Comparison of ENCODE assay signal across 8 cellular contexts in the genomic region with DNA sequence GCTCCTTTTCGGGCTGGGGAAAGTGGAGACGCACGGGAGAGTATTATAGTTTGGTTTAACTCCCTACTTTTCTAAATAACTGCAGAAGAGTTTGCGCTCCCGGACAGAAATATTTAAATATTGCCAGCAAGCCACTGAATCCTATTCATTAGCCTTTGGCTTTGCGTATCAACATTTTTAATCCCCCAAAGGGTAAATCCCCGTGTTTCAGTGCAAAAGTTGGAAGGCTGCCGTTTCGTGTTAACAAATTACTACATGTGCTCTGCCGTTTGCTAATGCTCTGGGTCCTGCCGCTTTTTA. TPM values are rescaled to one million over a fixed set of nuclear protein-coding genes. Genes with fewer than 3 reads are reported as not detected.
DNase-seq lines count a peak whose midpoint lies in the region; ATAC-seq, FAIRE-seq and TF ChIP-seq lines count a peak whose summit lies in the region.

No MANE protein-coding gene starts in this region.

- H3K4me1 Mint-ChIP-seq in central memory CD8-positive, alpha-beta T cell = peaks cover 28% of the 10 kb centered on the region

- no peak for TF ChIP-seq RAD21 in A549 (conservative IDR thresholded peaks at IDR 0.05 in 1 of 2, IDR thresholded peaks at IDR 0.05 in 1 of 2)

- TF ChIP-seq EP300 in A549 (IDR thresholded peaks at IDR 0.05) = no peak

- peaks cover 79% of the 10 kb centered on the region for H3K27me3 ChIP-seq in HUES64 (ENCODE audit: insufficient read depth, low read length)
- H3K27me3 ChIP-seq in muscle layer of duodenum (ENCODE audit: low read depth, low read length) = peaks cover 12% of the 10 kb centered on the region

- H3K9me3 ChIP-seq in A549 (no peaks in the 10 kb centered on the region), HUES64 (ENCODE audit: insufficient read depth, low read depth, low read length) (no peaks in the 10 kb centered on the region), muscle layer of duodenum (ENCODE audit: control insufficient read depth in 1 of 2, low read length in 2 of 2) (no peaks in the 10 kb centered on the region)

- FAIRE-seq in A549 (lab: Jason Lieb, UNC) = no peak

- ATAC-seq in A549 (no peak), GM18867 (IDR thresholded peaks at IDR 0.05; ENCODE audit: unreplicated experiment) (no peak), GM18870 (IDR thresholded peaks at IDR 0.05; ENCODE audit: unreplicated experiment) (no peak)
- ATAC-seq in central memory CD8-positive, alpha-beta T cell (replicated peaks; ENCODE audit: extremely low read depth, poor library complexity, severe bottlenecking) = no peak

- WGBS in A549 (ENCODE audit: missing lambda C conversion rate) = 3% methylated on average over 11 of the region's 11 CpGs
- 0% methylated on average over 9 of the region's 11 CpGs for WGBS in HUES64

- no peaks in the 10 kb centered on the region for H3K9me3 Mint-ChIP-seq in central memory CD8-positive, alpha-beta T cell

- H3K4me3 ChIP-seq in A549 (peak overlapping the region; percentile 60), HUES64 (ENCODE audit: low read length) (peak overlapping the region; percentile 70), muscle layer of duodenum (ENCODE audit: low read depth in 1 of 2, low read length in 2 of 2) (peak overlapping the region; percentile 76 to 98)

- peaks cover 18% of the 10 kb centered on the region for H3K4me1 ChIP-seq in A549
- H3K4me1 ChIP-seq in HUES64 (ENCODE audit: insufficient read depth, low read length) = peaks cover 41% of the 10 kb centered on the region
- peaks cover 6 to 27% of the 10 kb centered on the region in 2 donors for H3K4me1 ChIP-seq in muscle layer of duodenum (ENCODE audit: control insufficient read depth in 1 of 2, insufficient read depth in 2 of 2, low read length in 2 of 2)

- no peak overlapping the region for H3K9ac ChIP-seq in HUES64 (ENCODE audit: low read depth, low read length)

- no peak overlapping the region for H3K27ac Mint-ChIP-seq in central memory CD8-positive, alpha-beta T cell (ENCODE audit: low read depth)

- H3K36me3 ChIP-seq in HUES64 (ENCODE audit: insufficient read depth, low read length) (no peaks in the 10 kb centered on the region), muscle layer of duodenum (ENCODE audit: control insufficient read depth in 1 of 2, insufficient read depth in 2 of 2, low read length in 2 of 2) (no peaks in the 10 kb centered on the region)

- POLR2A ChIA-PET in A549 (lab: Yijun Ruan, JAX) = interaction anchor here (0.6 to 1.0 kb wide), 2 partner anchors 110 to 380 kb away, joined by 3 to 5 read pairs; no protein-coding TSS in a partner anchor

- DNase-seq in A549 (ENCODE audit: low read depth in 1 of 2, low spot score in 1 of 2) (no peak), GDM1 (lab: John Stamatoyannopoulos, UW) (no peak), NCI-H1436 treated with DMSO at 0.1 percent for 48 hours (lab: John Stamatoyannopoulos, UW) (no peak)
- no peak for DNase-seq in central memory CD8-positive, alpha-beta T cell (ENCODE audit: low spot score in 2 of 2)

- CTCF ChIA-PET in A549 (lab: Yijun Ruan, JAX) = interaction anchor here (0.8 to 2.7 kb wide), 6 partner anchors 10 to 380 kb away, joined by 3 to 36 read pairs (median 4); no protein-coding TSS in a partner anchor

- peak overlapping the region; percentile 87 for H3K4me3 Mint-ChIP-seq in central memory CD8-positive, alpha-beta T cell

- no peak for TF ChIP-seq CTCF in A549 (IDR thresholded peaks at IDR 0.05)

- peaks cover 3% of the 10 kb centered on the region for H3K36me3 Mint-ChIP-seq in central memory CD8-positive, alpha-beta T cell (ENCODE audit: insufficient read depth)

- peak overlapping the region; percentile 95 for H3K4me2 ChIP-seq in A549

- no peak for TF ChIP-seq POLR2A in A549 (IDR thresholded peaks at IDR 0.05; ENCODE audit: low read length)

- H3K27me3 Mint-ChIP-seq in central memory CD8-positive, alpha-beta T cell = peaks cover 78% of the 10 kb centered on the region

- H3K27ac ChIP-seq in A549 = no peak overlapping the region
- H3K27ac ChIP-seq in HUES64 (ENCODE audit: low read depth, low read length) = no peak overlapping the region
- peak overlapping the region; percentile 31 for H3K27ac ChIP-seq in muscle layer of duodenum (ENCODE audit: low read length)

TF ChIP-seq in A549, 52 proteins besides CTCF, POLR2A, EP300 and RAD21:
- TF ChIP-seq RARB (CRISPR knock-in tag; IDR thresholded peaks at IDR 0.05) = no peak

RNA-seq across cellular contexts. Expression of a gene that starts 0.4 kb away (rescaled TPM):
- polyA plus RNA-seq in A549 (2011; rRNA removed) = 0.05 and 0.28 TPM in 2 replicates
- polyA plus RNA-seq in A549 (2012; cell fraction: cytosol; rRNA removed) = 0.05 and 0.07 TPM in 2 replicates
- 0.07 and 0.10 TPM in 2 replicates for polyA plus RNA-seq in A549 (2012; cell fraction: nucleus; rRNA removed)
- polyA plus RNA-seq in A549 (2017; fragmentation: RNase III; extraction: RNeasy Plus Mini Kit Qiagen cat#74134 plus additional on column Dnase treatment) = 0.09 to 0.24 TPM (median 0.10 TPM) in 3 replicates
- 0.58 TPM in 1 of 2 replicates, not detected in the other for polyA minus RNA-seq in A549 (2011; rRNA and poly(A)+ RNA removed)
- 0.30 TPM for polyA plus RNA-seq in HUES64 (2013, experiment 1 of 2)
- 0.57 TPM for polyA plus RNA-seq in HUES64 (2013, experiment 2 of 2)

RNA-seq across cellular contexts. Expression of a gene that starts 32.0 kb away (rescaled TPM):
- polyA plus RNA-seq in A549 (2011; rRNA removed) = 21.0 and 22.4 TPM in 2 replicates
- 18.9 and 19.2 TPM in 2 replicates for polyA plus RNA-seq in A549 (2012; cell fraction: cytosol; rRNA removed)
- 43.8 and 58.5 TPM in 2 replicates for polyA plus RNA-seq in A549 (2012; cell fraction: nucleus; rRNA removed)
- 18.4 to 18.9 TPM (median 18.8 TPM) in 3 replicates for polyA plus RNA-seq in A549 (2017; fragmentation: RNase III; extraction: RNeasy Plus Mini Kit Qiagen cat#74134 plus additional on column Dnase treatment)
- polyA minus RNA-seq in A549 (2011; rRNA and poly(A)+ RNA removed) = 33.3 and 35.7 TPM in 2 replicates
- polyA plus RNA-seq in HUES64 (2013, experiment 1 of 2) = 10.7 TPM
- polyA plus RNA-seq in HUES64 (2013, experiment 2 of 2) = 10.1 TPM
